1 cellular context compared by ENCODE assay signal in genomic region chr16:66899310-66899944, GRCh38.
TF ChIP-seq lines count a peak whose summit lies in the region.

No MANE protein-coding gene starts in this region.

TF ChIP-seq in K562, 482 proteins besides CTCF, POLR2A, EP300 and RAD21 (continued from another document and continues in another):
- no peak for TF ChIP-seq RFX7 (CRISPR knock-in tag; IDR thresholded peaks at IDR 0.05)
- TF ChIP-seq THRA (IDR thresholded peaks at IDR 0.05): no peak
- no peak for TF ChIP-seq MXD1 (CRISPR knock-in tag; IDR thresholded peaks at IDR 0.05; ENCODE audit: borderline replicate concordance, poor library complexity, severe bottlenecking)
- no peak for TF ChIP-seq ETS2 (tag; IDR thresholded peaks at IDR 0.05; ENCODE audit: borderline replicate concordance, poor library complexity, severe bottlenecking)
- no peak for TF ChIP-seq SNIP1 (IDR thresholded peaks at IDR 0.05; ENCODE audit: low read depth)
- no peak for TF ChIP-seq MIER1 (IDR thresholded peaks at IDR 0.05; ENCODE audit: low read depth)
- no peak for TF ChIP-seq TAF9B (IDR thresholded peaks at IDR 0.05; ENCODE audit: partially characterized antibody)
- TF ChIP-seq DMBX1 (CRISPR knock-in tag; IDR thresholded peaks at IDR 0.05; ENCODE audit: borderline replicate concordance): no peak; the same call in 1 of the 2 replicates
- TF ChIP-seq HNRNPL (IDR thresholded peaks at IDR 0.05; ENCODE audit: low read depth, low read length): no peak
- no peak for TF ChIP-seq SMARCB1 (IDR thresholded peaks at IDR 0.05; ENCODE audit: insufficient read length, low read depth)
- no peak for TF ChIP-seq ZSCAN29 (IDR thresholded peaks at IDR 0.05)
- no peak for TF ChIP-seq NCOR1 (IDR thresholded peaks at IDR 0.05)
- no peak for TF ChIP-seq LEF1 (IDR thresholded peaks at IDR 0.05)
- TF ChIP-seq SFPQ (IDR thresholded peaks at IDR 0.05; ENCODE audit: low read depth, low read length): no peak
- TF ChIP-seq ZEB2 (IDR thresholded peaks at IDR 0.05): no peak
- TF ChIP-seq ZNF518B (CRISPR knock-in tag; IDR thresholded peaks at IDR 0.05): no peak
- no peak for TF ChIP-seq PATZ1 (CRISPR knock-in tag; IDR thresholded peaks at IDR 0.05; ENCODE audit: borderline replicate concordance)
- TF ChIP-seq SAP30 (IDR thresholded peaks at IDR 0.05; ENCODE audit: borderline replicate concordance, insufficient read depth, low read depth, low read length, poor library complexity, severe bottlenecking): no peak
- TF ChIP-seq MED1 (CRISPR knock-in tag; IDR thresholded peaks at IDR 0.05; ENCODE audit: borderline replicate concordance): no peak
- TF ChIP-seq ZNF507 (tag; conservative IDR thresholded peaks at IDR 0.05): no peak
- TF ChIP-seq CBX5 (IDR thresholded peaks at IDR 0.05; ENCODE audit: borderline replicate concordance, low read depth): no peak
- TF ChIP-seq CHAMP1 (IDR thresholded peaks at IDR 0.05): no peak
- no peak for TF ChIP-seq ZNF589 (CRISPR knock-in tag; IDR thresholded peaks at IDR 0.05; ENCODE audit: low read depth)
- TF ChIP-seq ZNF232 (CRISPR knock-in tag; IDR thresholded peaks at IDR 0.05): no peak
- no peak for TF ChIP-seq CREB3L1 (IDR thresholded peaks at IDR 0.05; ENCODE audit: borderline replicate concordance, low read depth)
- TF ChIP-seq MTF1 (CRISPR knock-in tag; IDR thresholded peaks at IDR 0.05; ENCODE audit: borderline replicate concordance): no peak
- TF ChIP-seq ZNF174 (CRISPR knock-in tag; IDR thresholded peaks at IDR 0.05): no peak
- TF ChIP-seq FOXO4 (CRISPR knock-in tag; IDR thresholded peaks at IDR 0.05): no peak
- no peak for TF ChIP-seq ZBTB43 (CRISPR knock-in tag; IDR thresholded peaks at IDR 0.05)
- TF ChIP-seq SLC30A9 (CRISPR knock-in tag; IDR thresholded peaks at IDR 0.05): no peak
- no peak for TF ChIP-seq ZNF407 (IDR thresholded peaks at IDR 0.05; ENCODE audit: low read depth)
